27 cellular contexts compared by ENCODE assay signal in genomic region chr3:120440762-120441161, GRCh38. TPM values are rescaled to one million over a fixed set of nuclear protein-coding genes. Genes with fewer than 3 reads are reported as not detected.
DNase-seq lines count a peak whose midpoint lies in the region; ATAC-seq, FAIRE-seq and TF ChIP-seq lines count a peak whose summit lies in the region.
"Had no signal": no experiment of that assay in that cellular context is flagged by ENCODE, and none has a peak within 500 bp of the region (broad histone marks: within the 10 kb centered on the region; RNA-seq: fewer than 3 reads in every experiment).

No MANE protein-coding gene starts in this region.

- DNase-seq in SK-N-SH = no peak
- peak; percentile 59 for DNase-seq in coronary artery (ENCODE audit: low spot score)
- DNase-seq in mucosa of descending colon = no peak
- no peak for DNase-seq in pancreas
- no peak for DNase-seq in activated CD4-positive, alpha-beta T cell treated with anti-CD3 and anti-CD28 coated beads for 1 hour
- DNase-seq in A172 (ENCODE audit: low spot score) = no peak
- DNase-seq: activated CD8-positive, alpha-beta T cell treated with anti-CD3 and anti-CD28 coated beads, Interleukin-2, amount 10 ng/mL, durations not matched to agents 7 days and 5 days; adrenal gland; Calu3; cortex of kidney; left lung; midbrain; MM.1S; natural killer cell; NCI-H1417 treated with DMSO at 0.1 percent for 48 hours; NCI-H2081 treated with DMSO at 0.1 percent for 48 hours; NCI-H446; NCI-H82; ovary; stimulated activated CD4-positive, alpha-beta T cell treated with anti-CD3 and anti-CD28 coated beads, Interleukin-2, amount 100 ng/mL, for 48 hours; T-helper 17 cell had no signal

- H2AFZ ChIP-seq in SK-N-SH (ENCODE audit: low read depth) = no peak overlapping the region

- H3K36me3 ChIP-seq in SK-N-SH (replicated peaks in 1 of 2; ENCODE audit: control insufficient read depth in 1 of 2, insufficient read depth in 2 of 2, low read length in 1 of 2) (peaks cover 47 to 53% of the 10 kb centered on the region in 2 experiments), mucosa of descending colon (ENCODE audit: low read depth) (no peaks in the 10 kb centered on the region), subcutaneous abdominal adipose tissue (ENCODE audit: control insufficient read depth in 5 of 5, insufficient read depth in 5 of 5, low read length in 5 of 5) (peaks cover 0 to 15% (median 10%) of the 10 kb centered on the region in 5 donors), pancreas (no peaks in the 10 kb centered on the region)
- H3K36me3 ChIP-seq: left lung, ovary, vagina had no signal

- TF ChIP-seq CTCF in SK-N-SH (IDR thresholded peaks at IDR 0.05) (no peak), coronary artery (IDR thresholded peaks at IDR 0.05) (no peak), mucosa of descending colon (IDR thresholded peaks at IDR 0.05) (no peak), pancreas (IDR thresholded peaks at IDR 0.05) (no peak)

- H4K20me1 ChIP-seq in SK-N-SH (ENCODE audit: insufficient read depth) = peaks cover 77% of the 10 kb centered on the region

- no peaks in the 10 kb centered on the region for H3K27me3 ChIP-seq in SK-N-SH (ENCODE audit: insufficient read depth)
- no peaks in the 10 kb centered on the region for H3K27me3 ChIP-seq in subcutaneous abdominal adipose tissue (ENCODE audit: control insufficient read depth in 5 of 5, insufficient read depth in 4 of 5, low read length in 5 of 5)
- no peaks in the 10 kb centered on the region for H3K27me3 ChIP-seq in pancreas
- H3K27me3 ChIP-seq: adrenal gland, left lung, ovary, vagina had no signal

- no peak overlapping the region for H3K9ac ChIP-seq in SK-N-SH
- H3K9ac ChIP-seq in subcutaneous abdominal adipose tissue (ENCODE audit: low read length in 5 of 5) = no peak overlapping the region
- H3K9ac ChIP-seq: KMS-11 had no signal

- TF ChIP-seq EP300 in SK-N-SH (IDR thresholded peaks at IDR 0.05; ENCODE audit: borderline replicate concordance in 1 of 2, low read depth in 1 of 2, low read length in 1 of 2) = no peak

- H3K4me2 ChIP-seq in SK-N-SH = peak overlapping the region; percentile 38
- H3K4me2 ChIP-seq: KMS-11 had no signal

- H3F3A ChIP-seq in SK-N-SH (replicated peaks; ENCODE audit: insufficient read depth) = peaks cover 64% of the 10 kb centered on the region

- intact Hi-C loops in mucosa of descending colon (cut with DNase I, micrococcal nuclease) (no loop called here), pancreas (cut with DNase I) (no loop called here)

- FAIRE-seq in pancreas (lab: Jason Lieb, UNC) = no peak
- FAIRE-seq: GM18507 had no signal

- H3K9me3 ChIP-seq in SK-N-SH = no peaks in the 10 kb centered on the region
- no peaks in the 10 kb centered on the region for H3K9me3 ChIP-seq in mucosa of descending colon
- H3K9me3 ChIP-seq in subcutaneous abdominal adipose tissue (ENCODE audit: control insufficient read depth in 5 of 5, low read length in 5 of 5) = no peaks in the 10 kb centered on the region
- H3K9me3 ChIP-seq in pancreas = no peaks in the 10 kb centered on the region
- H3K9me3 ChIP-seq: adrenal gland, left lung, ovary, vagina had no signal

- ATAC-seq in SK-N-SH treated with all-trans-retinoic acid at 6 μM for 48 hours = no peak
- ATAC-seq in mucosa of descending colon = peak; percentile 12
- no peak for ATAC-seq in pancreas
- ATAC-seq: activated CD8-positive, alpha-beta T cell treated with anti-CD3 and anti-CD28 coated beads, Interleukin-2, amount 10 ng/mL, durations not matched to agents 7 days and 5 days; left lung; natural killer cell; T-helper 17 cell had no signal

- H3K79me2 ChIP-seq in SK-N-SH (ENCODE audit: insufficient read depth) = peaks cover 100% of the 10 kb centered on the region

- POLR2A ChIA-PET in SK-N-SH (lab: Yijun Ruan, JAX) = no interaction called here

- CTCF ChIA-PET in SK-N-SH (lab: Yijun Ruan, JAX) = interaction anchor here (1.0 to 1.3 kb wide), 3 partner anchors 9 to 118 kb away, joined by 3 read pairs; no protein-coding TSS in a partner anchor

- 83% methylated on average over 3 of the region's 3 CpGs for WGBS in SK-N-SH (ENCODE audit: low lambda C conversion rate)
- WGBS in pancreas, 2 donors = 75 to 79% methylated on average over 3 of the region's 3 CpGs

- H3K9me2 ChIP-seq in SK-N-SH = no peaks in the 10 kb centered on the region

- H3K4me3 ChIP-seq in SK-N-SH (ENCODE audit: low read depth in 2 of 2, low read length in 1 of 2) (no peak overlapping the region), coronary artery (peak overlapping the region; percentile 37), mucosa of descending colon (no peak overlapping the region), subcutaneous abdominal adipose tissue (ENCODE audit: low read depth in 1 of 5, low read length in 5 of 5) (no peak overlapping the region), pancreas (no peak overlapping the region)
- H3K4me3 ChIP-seq: adrenal gland, left lung, ovary, vagina had no signal

- H3K27ac ChIP-seq in SK-N-SH (ENCODE audit: low read depth in 2 of 2, low read length in 1 of 2) (peak overlapping the region; percentile 28 to 96; a peak in 3 of 4 replicates), coronary artery (peak overlapping the region; percentile 80 to 94), subcutaneous abdominal adipose tissue (ENCODE audit: low read depth, low read length) (peak overlapping the region; percentile 52), pancreas (no peak overlapping the region)
- H3K27ac ChIP-seq: 22Rv1, KMS-11, left lung, ovary had no signal

- H3K4me1 ChIP-seq in SK-N-SH (ENCODE audit: control insufficient read depth in 1 of 2, insufficient read depth in 2 of 2, low read depth in 1 of 2, low read length in 1 of 2) (peaks cover 13 to 53% of the 10 kb centered on the region in 2 experiments), mucosa of descending colon (ENCODE audit: low read depth) (peaks cover 4% of the 10 kb centered on the region), subcutaneous abdominal adipose tissue (ENCODE audit: control insufficient read depth in 5 of 5, insufficient read depth in 5 of 5, low read length in 5 of 5) (peaks cover 2 to 84% (median 80%) of the 10 kb centered on the region in 5 donors), pancreas (peaks cover 0 to 3% (median 0%) of the 10 kb centered on the region in 3 donors)

- TF ChIP-seq RAD21 in SK-N-SH (IDR thresholded peaks at IDR 0.05; ENCODE audit: low read length) = no peak

TF ChIP-seq in SK-N-SH, 30 proteins besides CTCF, POLR2A, EP300 and RAD21:
- TF ChIP-seq RCOR1 (IDR thresholded peaks at IDR 0.05; ENCODE audit: low read length) (no peak), NFIC (IDR thresholded peaks at IDR 0.05; ENCODE audit: borderline replicate concordance) (no peak), SIN3A (IDR thresholded peaks at IDR 0.05; ENCODE audit: borderline replicate concordance, low read depth, low read length) (no peak), MXI1 (IDR thresholded peaks at IDR 0.05; ENCODE audit: low read depth, low read length) (no peak), MEF2A (IDR thresholded peaks at IDR 0.05; ENCODE audit: borderline replicate concordance, low read depth) (no peak), PBX3 (IDR thresholded peaks at IDR 0.05) (no peak), RFX5 (IDR thresholded peaks at IDR 0.05; ENCODE audit: low read length) (no peak), YY1 (IDR thresholded peaks at IDR 0.05; ENCODE audit: low read depth) (no peak)

TF ChIP-seq in SK-N-SH treated with all-trans-retinoic acid at 6 μM for 48 hours, 23 proteins besides CTCF, POLR2A, EP300 and RAD21 (continues in another document):
- TF ChIP-seq ISL1 (CRISPR knock-in tag; IDR thresholded peaks at IDR 0.05) = no peak
- no peak for TF ChIP-seq ESRRG (CRISPR knock-in tag; IDR thresholded peaks at IDR 0.05)
- no peak for TF ChIP-seq ZNF70 (CRISPR knock-in tag; IDR thresholded peaks at IDR 0.05)
- no peak for TF ChIP-seq ZNF565 (CRISPR knock-in tag; conservative IDR thresholded peaks at IDR 0.05; ENCODE audit: low read depth)
- TF ChIP-seq TOX (CRISPR knock-in tag; IDR thresholded peaks at IDR 0.05; ENCODE audit: borderline replicate concordance) = no peak
- no peak for TF ChIP-seq ZFP3 (CRISPR knock-in tag; IDR thresholded peaks at IDR 0.05)
- no peak for TF ChIP-seq CSDC2 (CRISPR knock-in tag; IDR thresholded peaks at IDR 0.05)
- TF ChIP-seq PATZ1 (CRISPR knock-in tag; IDR thresholded peaks at IDR 0.05; ENCODE audit: borderline replicate concordance) = no peak
- TF ChIP-seq OSR1 (CRISPR knock-in tag; IDR thresholded peaks at IDR 0.05) = no peak

RNA-seq across cellular contexts. Expression of gene FSTL1, which starts 10.0 kb away (rescaled TPM):
- polyA plus RNA-seq in SK-N-SH (2012; rRNA removed) (329 and 454 TPM in 2 replicates), pancreas (1 to 10 TPM; 7.3 to 7.9 TPM)
- polyA plus RNA-seq in SK-N-SH (2012; cell fraction: cytosol; rRNA removed) = 409 and 444 TPM in 2 replicates
- 657 and 858 TPM in 2 replicates for polyA plus RNA-seq in SK-N-SH (2012; cell fraction: nucleus; rRNA removed)
- total RNA-seq in mucosa of descending colon (100 to 1,000 TPM in 2 of 3 donors, 10 to 100 TPM in 1; 28.1 to 246 (median 108) TPM), pancreas (100 to 1,000 TPM in 1 of 6 donors, 10 to 100 TPM in 5; 11.1 to 131 (median 44.3) TPM)
- total RNA-seq in A172 (2014; rRNA removed; shearing (Covaris generic)) = 812 and 991 TPM in 2 replicates

Comparison
In these comparisons a context has a peak if more than half of its experiments do, and no peak if none do; other contexts are left out.
1. H3K27ac ChIP-seq: peak in SK-N-SH (2 of 2), coronary artery (2 of 2) and subcutaneous abdominal adipose tissue (single experiment); none in pancreas (0 of 4).